ENCODE assay signal across 16 cellular contexts in genomic region chr3:171831936-171832335, GRCh38. TPM values are rescaled to one million over a fixed set of nuclear protein-coding genes. Genes with fewer than 3 reads are reported as not detected.
"Had no signal": no experiment of that assay in that cellular context is flagged by ENCODE, and none has a peak within 500 bp of the region (broad histone marks: within the 10 kb centered on the region; RNA-seq: fewer than 3 reads in every experiment).

No MANE protein-coding gene starts in this region.

- H3K36me3 Mint-ChIP-seq: activated CD4-positive, alpha-beta memory T cell treated with anti-CD3 and anti-CD28 coated beads for 36 hours; natural killer cell had no signal

- DNase-seq: activated CD4-positive, alpha-beta memory T cell treated with anti-CD3 and anti-CD28 coated beads for 36 hours; activated CD4-positive, CD25-positive, alpha-beta regulatory T cell treated with anti-CD3 and anti-CD28 coated beads, Interleukin-2, amount 50 U/mL, for 72 hours; activated naive CD4-positive, alpha-beta T cell; central memory CD4-positive, alpha-beta T cell; effector CD8-positive, alpha-beta T cell; natural killer cell; nucleus accumbens; stimulated activated CD4-positive, alpha-beta T cell treated with anti-CD3 and anti-CD28 coated beads, Interleukin-12 subunit alpha, Interleukin-12 subunit beta, amount 100 ng/mL, for 4 hours; stimulated activated naive CD4-positive, alpha-beta T cell; trophoblast cell had no signal

- H3K27ac ChIP-seq: coronary artery had no signal

- ATAC-seq: natural killer cell, sciatic nerve had no signal

- H3K4me3 ChIP-seq: coronary artery had no signal

- H3K9me3 Mint-ChIP-seq: activated CD4-positive, alpha-beta memory T cell treated with anti-CD3 and anti-CD28 coated beads for 36 hours; natural killer cell had no signal

- H3K27ac Mint-ChIP-seq: activated CD4-positive, alpha-beta memory T cell treated with anti-CD3 and anti-CD28 coated beads for 36 hours; natural killer cell had no signal

- H3K4me3 Mint-ChIP-seq: activated CD4-positive, alpha-beta memory T cell treated with anti-CD3 and anti-CD28 coated beads for 36 hours; natural killer cell had no signal

RNA-seq across cellular contexts. Expression of gene TMEM212, which starts 11.2 kb away (rescaled TPM):
- total RNA-seq: activated CD4-positive, alpha-beta memory T cell treated with anti-CD3 and anti-CD28 coated beads for 36 hours; fibroblast of villous mesenchyme; mucosa of gallbladder; natural killer cell; pulmonary artery endothelial cell; sciatic nerve; T-helper 2 cell treated with Interferon-gamma antibody and Interleukin-4, amounts not matched to agents 100 ng/mL and 5 ng/mL, for 36 hours had no signal
